Comparison of ENCODE assay signal across 1 cellular context in the genomic region with DNA sequence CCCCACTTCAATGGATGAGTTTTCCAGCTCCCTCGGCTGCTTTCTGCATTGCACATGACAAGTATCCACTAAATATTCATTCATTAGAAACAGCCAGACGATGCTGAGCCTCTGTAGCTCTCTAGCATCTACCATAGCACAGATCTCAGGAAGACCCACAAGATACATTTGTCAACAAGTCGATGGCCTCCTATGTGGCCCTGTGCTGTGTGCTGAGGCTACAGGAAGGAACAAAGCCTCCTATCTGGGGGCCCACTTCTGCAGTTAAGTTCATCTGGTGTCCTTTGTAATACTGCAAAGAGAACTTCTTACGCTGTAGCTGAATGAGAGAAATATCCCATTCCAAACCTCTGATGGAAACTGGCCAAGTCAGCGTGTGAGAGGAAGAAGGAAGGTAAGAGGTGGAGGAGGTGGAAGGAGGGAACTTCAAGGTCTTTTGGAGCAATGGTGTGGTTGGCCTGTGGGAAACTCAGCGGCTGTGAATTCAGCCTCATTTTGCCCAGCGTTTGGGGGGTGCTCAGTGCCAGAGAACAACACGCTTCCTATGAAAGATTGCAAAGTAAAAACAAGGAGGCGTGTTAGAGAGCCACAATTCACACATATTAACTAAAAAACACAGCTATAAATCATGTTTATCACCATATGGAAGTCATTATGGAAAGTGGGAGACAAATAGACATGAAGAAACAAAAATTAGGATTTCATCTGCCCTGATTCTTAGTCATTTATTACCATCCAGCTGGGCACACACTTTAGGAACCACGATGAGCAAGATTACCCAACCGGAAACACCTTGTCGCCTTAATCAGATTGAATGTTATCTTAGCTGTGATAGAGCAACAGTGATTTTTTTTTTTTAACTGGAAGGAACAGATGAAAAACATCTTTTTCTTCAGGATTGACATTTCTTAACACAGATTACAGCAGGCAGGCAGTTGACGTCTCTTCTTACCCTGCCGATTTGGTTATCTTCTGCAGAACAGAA.
TF ChIP-seq lines count a peak whose summit lies in the region.

No MANE protein-coding gene starts in this region.

TF ChIP-seq in K562, 482 proteins besides CTCF, POLR2A, EP300 and RAD21 (continues in another document):
- TF ChIP-seq, protein P1, sequence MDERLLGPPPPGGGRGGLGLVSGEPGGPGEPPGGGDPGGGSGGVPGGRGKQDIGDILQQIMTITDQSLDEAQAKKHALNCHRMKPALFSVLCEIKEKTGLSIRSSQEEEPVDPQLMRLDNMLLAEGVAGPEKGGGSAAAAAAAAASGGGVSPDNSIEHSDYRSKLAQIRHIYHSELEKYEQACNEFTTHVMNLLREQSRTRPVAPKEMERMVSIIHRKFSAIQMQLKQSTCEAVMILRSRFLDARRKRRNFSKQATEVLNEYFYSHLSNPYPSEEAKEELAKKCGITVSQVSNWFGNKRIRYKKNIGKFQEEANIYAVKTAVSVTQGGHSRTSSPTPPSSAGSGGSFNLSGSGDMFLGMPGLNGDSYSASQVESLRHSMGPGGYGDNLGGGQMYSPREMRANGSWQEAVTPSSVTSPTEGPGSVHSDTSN (CRISPR knock-in tag; IDR thresholded peaks at IDR 0.05; ENCODE audit: low read depth): no peak
- TF ChIP-seq, protein P1 (tag; conservative IDR thresholded peaks at IDR 0.05; ENCODE audit: low read depth): peak; percentile 58
- TF ChIP-seq CBFA2T2 (conservative IDR thresholded peaks at IDR 0.05): peak; percentile 61
- TF ChIP-seq KLF1 (tag; IDR thresholded peaks at IDR 0.05): no peak
- TF ChIP-seq, protein P2, sequence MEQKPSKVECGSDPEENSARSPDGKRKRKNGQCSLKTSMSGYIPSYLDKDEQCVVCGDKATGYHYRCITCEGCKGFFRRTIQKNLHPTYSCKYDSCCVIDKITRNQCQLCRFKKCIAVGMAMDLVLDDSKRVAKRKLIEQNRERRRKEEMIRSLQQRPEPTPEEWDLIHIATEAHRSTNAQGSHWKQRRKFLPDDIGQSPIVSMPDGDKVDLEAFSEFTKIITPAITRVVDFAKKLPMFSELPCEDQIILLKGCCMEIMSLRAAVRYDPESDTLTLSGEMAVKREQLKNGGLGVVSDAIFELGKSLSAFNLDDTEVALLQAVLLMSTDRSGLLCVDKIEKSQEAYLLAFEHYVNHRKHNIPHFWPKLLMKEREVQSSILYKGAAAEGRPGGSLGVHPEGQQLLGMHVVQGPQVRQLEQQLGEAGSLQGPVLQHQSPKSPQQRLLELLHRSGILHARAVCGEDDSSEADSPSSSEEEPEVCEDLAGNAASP (IDR thresholded peaks at IDR 0.05): no peak
- no peak for TF ChIP-seq CBX3 (IDR thresholded peaks at IDR 0.05; ENCODE audit: borderline replicate concordance in 1 of 2, low read length in 2 of 2)
- TF ChIP-seq FUS (optimal IDR thresholded peaks at IDR 0.05; ENCODE audit: low read depth, low read length): no peak
- no peak for TF ChIP-seq CSDE1 (IDR thresholded peaks at IDR 0.05)
- TF ChIP-seq RCOR1 (IDR thresholded peaks at IDR 0.05; ENCODE audit: borderline replicate concordance in 1 of 2, low read depth in 2 of 2, low read length in 2 of 2): peak in 1 of 2 experiments; percentile 78; a peak in 3 of 4 replicates
- TF ChIP-seq, protein P3, sequence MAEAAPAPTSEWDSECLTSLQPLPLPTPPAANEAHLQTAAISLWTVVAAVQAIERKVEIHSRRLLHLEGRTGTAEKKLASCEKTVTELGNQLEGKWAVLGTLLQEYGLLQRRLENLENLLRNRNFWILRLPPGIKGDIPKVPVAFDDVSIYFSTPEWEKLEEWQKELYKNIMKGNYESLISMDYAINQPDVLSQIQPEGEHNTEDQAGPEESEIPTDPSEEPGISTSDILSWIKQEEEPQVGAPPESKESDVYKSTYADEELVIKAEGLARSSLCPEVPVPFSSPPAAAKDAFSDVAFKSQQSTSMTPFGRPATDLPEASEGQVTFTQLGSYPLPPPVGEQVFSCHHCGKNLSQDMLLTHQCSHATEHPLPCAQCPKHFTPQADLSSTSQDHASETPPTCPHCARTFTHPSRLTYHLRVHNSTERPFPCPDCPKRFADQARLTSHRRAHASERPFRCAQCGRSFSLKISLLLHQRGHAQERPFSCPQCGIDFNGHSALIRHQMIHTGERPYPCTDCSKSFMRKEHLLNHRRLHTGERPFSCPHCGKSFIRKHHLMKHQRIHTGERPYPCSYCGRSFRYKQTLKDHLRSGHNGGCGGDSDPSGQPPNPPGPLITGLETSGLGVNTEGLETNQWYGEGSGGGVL (CRISPR knock-in tag; IDR thresholded peaks at IDR 0.05): no peak
- no peak for TF ChIP-seq OTX1 (CRISPR knock-in tag; IDR thresholded peaks at IDR 0.05)
- TF ChIP-seq MAFF (IDR thresholded peaks at IDR 0.05; ENCODE audit: low read length): no peak
- TF ChIP-seq ATF1 (CRISPR knock-in tag; IDR thresholded peaks at IDR 0.05): no peak
- TF ChIP-seq ATF1 (tag; IDR thresholded peaks at IDR 0.05): no peak
- TF ChIP-seq MBD2 (IDR thresholded peaks at IDR 0.05; ENCODE audit: borderline replicate concordance, low read depth): no peak
- no peak for TF ChIP-seq EZH2 (IDR thresholded peaks at IDR 0.05; ENCODE audit: borderline replicate concordance, low read depth, low read length)
- TF ChIP-seq DACH1 (IDR thresholded peaks at IDR 0.05; ENCODE audit: partially characterized antibody): peak; percentile 7
- peak in 1 of 2 experiments; percentile 72; a peak in 2 of 4 replicates for TF ChIP-seq HDAC1 (IDR thresholded peaks at IDR 0.05)
- TF ChIP-seq, protein P4, sequence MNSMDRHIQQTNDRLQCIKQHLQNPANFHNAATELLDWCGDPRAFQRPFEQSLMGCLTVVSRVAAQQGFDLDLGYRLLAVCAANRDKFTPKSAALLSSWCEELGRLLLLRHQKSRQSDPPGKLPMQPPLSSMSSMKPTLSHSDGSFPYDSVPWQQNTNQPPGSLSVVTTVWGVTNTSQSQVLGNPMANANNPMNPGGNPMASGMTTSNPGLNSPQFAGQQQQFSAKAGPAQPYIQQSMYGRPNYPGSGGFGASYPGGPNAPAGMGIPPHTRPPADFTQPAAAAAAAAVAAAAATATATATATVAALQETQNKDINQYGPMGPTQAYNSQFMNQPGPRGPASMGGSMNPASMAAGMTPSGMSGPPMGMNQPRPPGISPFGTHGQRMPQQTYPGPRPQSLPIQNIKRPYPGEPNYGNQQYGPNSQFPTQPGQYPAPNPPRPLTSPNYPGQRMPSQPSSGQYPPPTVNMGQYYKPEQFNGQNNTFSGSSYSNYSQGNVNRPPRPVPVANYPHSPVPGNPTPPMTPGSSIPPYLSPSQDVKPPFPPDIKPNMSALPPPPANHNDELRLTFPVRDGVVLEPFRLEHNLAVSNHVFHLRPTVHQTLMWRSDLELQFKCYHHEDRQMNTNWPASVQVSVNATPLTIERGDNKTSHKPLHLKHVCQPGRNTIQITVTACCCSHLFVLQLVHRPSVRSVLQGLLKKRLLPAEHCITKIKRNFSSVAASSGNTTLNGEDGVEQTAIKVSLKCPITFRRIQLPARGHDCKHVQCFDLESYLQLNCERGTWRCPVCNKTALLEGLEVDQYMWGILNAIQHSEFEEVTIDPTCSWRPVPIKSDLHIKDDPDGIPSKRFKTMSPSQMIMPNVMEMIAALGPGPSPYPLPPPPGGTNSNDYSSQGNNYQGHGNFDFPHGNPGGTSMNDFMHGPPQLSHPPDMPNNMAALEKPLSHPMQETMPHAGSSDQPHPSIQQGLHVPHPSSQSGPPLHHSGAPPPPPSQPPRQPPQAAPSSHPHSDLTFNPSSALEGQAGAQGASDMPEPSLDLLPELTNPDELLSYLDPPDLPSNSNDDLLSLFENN (IDR thresholded peaks at IDR 0.05; ENCODE audit: low read depth in 2 of 2, low read length in 2 of 2): no peak
- TF ChIP-seq, protein P5, sequence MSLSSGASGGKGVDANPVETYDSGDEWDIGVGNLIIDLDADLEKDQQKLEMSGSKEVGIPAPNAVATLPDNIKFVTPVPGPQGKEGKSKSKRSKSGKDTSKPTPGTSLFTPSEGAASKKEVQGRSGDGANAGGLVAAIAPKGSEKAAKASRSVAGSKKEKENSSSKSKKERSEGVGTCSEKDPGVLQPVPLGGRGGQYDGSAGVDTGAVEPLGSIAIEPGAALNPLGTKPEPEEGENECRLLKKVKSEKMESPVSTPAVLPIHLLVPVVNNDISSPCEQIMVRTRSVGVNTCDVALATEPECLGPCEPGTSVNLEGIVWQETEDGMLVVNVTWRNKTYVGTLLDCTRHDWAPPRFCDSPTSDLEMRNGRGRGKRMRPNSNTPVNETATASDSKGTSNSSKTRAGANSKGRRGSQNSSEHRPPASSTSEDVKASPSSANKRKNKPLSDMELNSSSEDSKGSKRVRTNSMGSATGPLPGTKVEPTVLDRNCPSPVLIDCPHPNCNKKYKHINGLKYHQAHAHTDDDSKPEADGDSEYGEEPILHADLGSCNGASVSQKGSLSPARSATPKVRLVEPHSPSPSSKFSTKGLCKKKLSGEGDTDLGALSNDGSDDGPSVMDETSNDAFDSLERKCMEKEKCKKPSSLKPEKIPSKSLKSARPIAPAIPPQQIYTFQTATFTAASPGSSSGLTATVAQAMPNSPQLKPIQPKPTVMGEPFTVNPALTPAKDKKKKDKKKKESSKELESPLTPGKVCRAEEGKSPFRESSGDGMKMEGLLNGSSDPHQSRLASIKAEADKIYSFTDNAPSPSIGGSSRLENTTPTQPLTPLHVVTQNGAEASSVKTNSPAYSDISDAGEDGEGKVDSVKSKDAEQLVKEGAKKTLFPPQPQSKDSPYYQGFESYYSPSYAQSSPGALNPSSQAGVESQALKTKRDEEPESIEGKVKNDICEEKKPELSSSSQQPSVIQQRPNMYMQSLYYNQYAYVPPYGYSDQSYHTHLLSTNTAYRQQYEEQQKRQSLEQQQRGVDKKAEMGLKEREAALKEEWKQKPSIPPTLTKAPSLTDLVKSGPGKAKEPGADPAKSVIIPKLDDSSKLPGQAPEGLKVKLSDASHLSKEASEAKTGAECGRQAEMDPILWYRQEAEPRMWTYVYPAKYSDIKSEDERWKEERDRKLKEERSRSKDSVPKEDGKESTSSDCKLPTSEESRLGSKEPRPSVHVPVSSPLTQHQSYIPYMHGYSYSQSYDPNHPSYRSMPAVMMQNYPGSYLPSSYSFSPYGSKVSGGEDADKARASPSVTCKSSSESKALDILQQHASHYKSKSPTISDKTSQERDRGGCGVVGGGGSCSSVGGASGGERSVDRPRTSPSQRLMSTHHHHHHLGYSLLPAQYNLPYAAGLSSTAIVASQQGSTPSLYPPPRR (CRISPR knock-in tag; IDR thresholded peaks at IDR 0.05; ENCODE audit: borderline replicate concordance): no peak
- TF ChIP-seq PHF20 (IDR thresholded peaks at IDR 0.05; ENCODE audit: partially characterized antibody): no peak
- TF ChIP-seq SMARCB1 (IDR thresholded peaks at IDR 0.05; ENCODE audit: insufficient read length, low read depth): no peak
- no peak for TF ChIP-seq GABPB2 (CRISPR knock-in tag; conservative IDR thresholded peaks at IDR 0.05)
- TF ChIP-seq BRD9 (IDR thresholded peaks at IDR 0.05; ENCODE audit: low read depth, partially characterized antibody): no peak
- no peak for TF ChIP-seq KAT7 (CRISPR knock-in tag; IDR thresholded peaks at IDR 0.05; ENCODE audit: borderline replicate concordance)
- TF ChIP-seq, protein P6, sequence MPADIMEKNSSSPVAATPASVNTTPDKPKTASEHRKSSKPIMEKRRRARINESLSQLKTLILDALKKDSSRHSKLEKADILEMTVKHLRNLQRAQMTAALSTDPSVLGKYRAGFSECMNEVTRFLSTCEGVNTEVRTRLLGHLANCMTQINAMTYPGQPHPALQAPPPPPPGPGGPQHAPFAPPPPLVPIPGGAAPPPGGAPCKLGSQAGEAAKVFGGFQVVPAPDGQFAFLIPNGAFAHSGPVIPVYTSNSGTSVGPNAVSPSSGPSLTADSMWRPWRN (IDR thresholded peaks at IDR 0.05; ENCODE audit: low read depth): no peak
- TF ChIP-seq MEIS2 (IDR thresholded peaks at IDR 0.05; ENCODE audit: partially characterized antibody): peak; percentile 64
- TF ChIP-seq, protein P7, sequence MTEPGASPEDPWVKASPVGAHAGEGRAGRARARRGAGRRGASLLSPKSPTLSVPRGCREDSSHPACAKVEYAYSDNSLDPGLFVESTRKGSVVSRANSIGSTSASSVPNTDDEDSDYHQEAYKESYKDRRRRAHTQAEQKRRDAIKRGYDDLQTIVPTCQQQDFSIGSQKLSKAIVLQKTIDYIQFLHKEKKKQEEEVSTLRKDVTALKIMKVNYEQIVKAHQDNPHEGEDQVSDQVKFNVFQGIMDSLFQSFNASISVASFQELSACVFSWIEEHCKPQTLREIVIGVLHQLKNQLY (CRISPR knock-in tag; conservative IDR thresholded peaks at IDR 0.05): no peak
- no peak for TF ChIP-seq TBL1XR1 (IDR thresholded peaks at IDR 0.05; ENCODE audit: low read length in 2 of 2)
- no peak for TF ChIP-seq SIRT6 (IDR thresholded peaks at IDR 0.05; ENCODE audit: low read depth, low read length)
- TF ChIP-seq, protein P8, sequence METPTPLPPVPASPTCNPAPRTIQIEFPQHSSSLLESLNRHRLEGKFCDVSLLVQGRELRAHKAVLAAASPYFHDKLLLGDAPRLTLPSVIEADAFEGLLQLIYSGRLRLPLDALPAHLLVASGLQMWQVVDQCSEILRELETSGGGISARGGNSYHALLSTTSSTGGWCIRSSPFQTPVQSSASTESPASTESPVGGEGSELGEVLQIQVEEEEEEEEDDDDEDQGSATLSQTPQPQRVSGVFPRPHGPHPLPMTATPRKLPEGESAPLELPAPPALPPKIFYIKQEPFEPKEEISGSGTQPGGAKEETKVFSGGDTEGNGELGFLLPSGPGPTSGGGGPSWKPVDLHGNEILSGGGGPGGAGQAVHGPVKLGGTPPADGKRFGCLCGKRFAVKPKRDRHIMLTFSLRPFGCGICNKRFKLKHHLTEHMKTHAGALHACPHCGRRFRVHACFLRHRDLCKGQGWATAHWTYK (CRISPR knock-in tag; IDR thresholded peaks at IDR 0.05): no peak
- TF ChIP-seq CBFA2T3 (IDR thresholded peaks at IDR 0.05): peak; percentile 82
- no peak for TF ChIP-seq MTA1 (IDR thresholded peaks at IDR 0.05; ENCODE audit: borderline replicate concordance)
- TF ChIP-seq, protein P9, sequence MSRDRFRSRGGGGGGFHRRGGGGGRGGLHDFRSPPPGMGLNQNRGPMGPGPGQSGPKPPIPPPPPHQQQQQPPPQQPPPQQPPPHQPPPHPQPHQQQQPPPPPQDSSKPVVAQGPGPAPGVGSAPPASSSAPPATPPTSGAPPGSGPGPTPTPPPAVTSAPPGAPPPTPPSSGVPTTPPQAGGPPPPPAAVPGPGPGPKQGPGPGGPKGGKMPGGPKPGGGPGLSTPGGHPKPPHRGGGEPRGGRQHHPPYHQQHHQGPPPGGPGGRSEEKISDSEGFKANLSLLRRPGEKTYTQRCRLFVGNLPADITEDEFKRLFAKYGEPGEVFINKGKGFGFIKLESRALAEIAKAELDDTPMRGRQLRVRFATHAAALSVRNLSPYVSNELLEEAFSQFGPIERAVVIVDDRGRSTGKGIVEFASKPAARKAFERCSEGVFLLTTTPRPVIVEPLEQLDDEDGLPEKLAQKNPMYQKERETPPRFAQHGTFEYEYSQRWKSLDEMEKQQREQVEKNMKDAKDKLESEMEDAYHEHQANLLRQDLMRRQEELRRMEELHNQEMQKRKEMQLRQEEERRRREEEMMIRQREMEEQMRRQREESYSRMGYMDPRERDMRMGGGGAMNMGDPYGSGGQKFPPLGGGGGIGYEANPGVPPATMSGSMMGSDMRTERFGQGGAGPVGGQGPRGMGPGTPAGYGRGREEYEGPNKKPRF (IDR thresholded peaks at IDR 0.05; ENCODE audit: low read depth, low read length): no peak
- TF ChIP-seq TCF3 (CRISPR knock-in tag; IDR thresholded peaks at IDR 0.05): peak; percentile 48
- 0 out of 2 replicates have a peak, but pooled peaks have one; percentile 20 for TF ChIP-seq ARID1B (IDR thresholded peaks at IDR 0.05)
- no peak for TF ChIP-seq ILK (tag; IDR thresholded peaks at IDR 0.05; ENCODE audit: borderline replicate concordance, low read depth)
